1 cellular context compared by ENCODE assay signal in genomic region chr11:45097721-45098493, GRCh38.
TF ChIP-seq lines count a peak whose summit lies in the region.

No MANE protein-coding gene starts in this region.

TF ChIP-seq in K562, 482 proteins besides CTCF, POLR2A, EP300 and RAD21 (continued from another document and continues in another):
- TF ChIP-seq CHD7 (IDR thresholded peaks at IDR 0.05; ENCODE audit: low read depth, low read length) (no peak), ZBTB8A (IDR thresholded peaks at IDR 0.05; ENCODE audit: partially characterized antibody) (no peak), ZNF407 (IDR thresholded peaks at IDR 0.05; ENCODE audit: low read depth) (no peak), NFATC3 (IDR thresholded peaks at IDR 0.05) (no peak), SREBF2 (CRISPR knock-in tag; IDR thresholded peaks at IDR 0.05) (no peak), SP2 (IDR thresholded peaks at IDR 0.05; ENCODE audit: extremely low read depth, low read depth, low read length, poor library complexity, severe bottlenecking) (no peak), KAT7 (CRISPR knock-in tag; IDR thresholded peaks at IDR 0.05; ENCODE audit: borderline replicate concordance) (no peak), STAT5A (IDR thresholded peaks at IDR 0.05; ENCODE audit: borderline replicate concordance, low read length) (no peak), ZBTB40 (IDR thresholded peaks at IDR 0.05) (no peak), ZBTB40 (CRISPR knock-in tag; IDR thresholded peaks at IDR 0.05) (0 out of 2 replicates have a peak, but pooled peaks have one; percentile 37), ZNF282 (CRISPR knock-in tag; IDR thresholded peaks at IDR 0.05) (no peak), HCFC1 (IDR thresholded peaks at IDR 0.05; ENCODE audit: low read depth, low read length) (no peak), IRF2 (CRISPR knock-in tag; IDR thresholded peaks at IDR 0.05) (no peak), ZNF347 (CRISPR knock-in tag; IDR thresholded peaks at IDR 0.05; ENCODE audit: low read depth) (no peak), REST (CRISPR knock-in tag; IDR thresholded peaks at IDR 0.05; ENCODE audit: low read depth) (peak; percentile 97)
